In genomic region chr20:21235713-21236445, GRCh38 we compare ENCODE assay signal across 9 cellular contexts.
DNase-seq lines count a peak whose midpoint lies in the region; ATAC-seq lines count a peak whose summit lies in the region.
"Had no signal": no experiment of that assay in that cellular context is flagged by ENCODE, and none has a peak within 500 bp of the region (broad histone marks: within the 10 kb centered on the region; RNA-seq: fewer than 3 reads in every experiment).

No MANE protein-coding gene starts in this region.

- peak overlapping the region; percentile 36 for H3K4me3 Mint-ChIP-seq in central memory CD8-positive, alpha-beta T cell
- H3K4me3 Mint-ChIP-seq: dendritic cell treated with granulocyte-macrophage colony-stimulating factor and Interleukin-4, amounts not matched to agents 40 ng/mL and 50 ng/mL, for 4 days had no signal

- peak; percentile 52 for ATAC-seq in HG02678 (IDR thresholded peaks at IDR 0.05; ENCODE audit: unreplicated experiment)
- ATAC-seq in central memory CD8-positive, alpha-beta T cell (replicated peaks; ENCODE audit: extremely low read depth, poor library complexity, severe bottlenecking): peak; percentile 52
- ATAC-seq in GM21717 (IDR thresholded peaks at IDR 0.05; ENCODE audit: unreplicated experiment): no peak

- H3K9me3 Mint-ChIP-seq in central memory CD8-positive, alpha-beta T cell: no peaks in the 10 kb centered on the region
- H3K9me3 Mint-ChIP-seq: dendritic cell treated with granulocyte-macrophage colony-stimulating factor and Interleukin-4, amounts not matched to agents 40 ng/mL and 50 ng/mL, for 4 days had no signal

- DNase-seq in DMS114 treated with DMSO at 0.1 percent for 48 hours (lab: John Stamatoyannopoulos, UW; ENCODE audit: unreplicated experiment) (peak; percentile 55), NCI-H446 (lab: John Stamatoyannopoulos, UW) (peak; percentile 54 to 75), kidney tubule cell (ENCODE audit: low spot score) (peak; percentile 65)
- peak; percentile 63 for DNase-seq in activated CD4-positive, CD25-positive, alpha-beta regulatory T cell treated with anti-CD3 and anti-CD28 coated beads, Interleukin-2, amount 50 U/mL, for 72 hours
- DNase-seq in central memory CD8-positive, alpha-beta T cell (ENCODE audit: low spot score in 2 of 2): peak; percentile 37 to 45
- peak; percentile 66 to 68 for DNase-seq in stimulated activated CD4-positive, alpha-beta T cell treated with anti-CD3 and anti-CD28 coated beads, Interleukin-2, amount 100 ng/mL, for 48 hours

- no peaks in the 10 kb centered on the region for H3K27me3 Mint-ChIP-seq in central memory CD8-positive, alpha-beta T cell
- H3K27me3 Mint-ChIP-seq: dendritic cell treated with granulocyte-macrophage colony-stimulating factor and Interleukin-4, amounts not matched to agents 40 ng/mL and 50 ng/mL, for 4 days had no signal

- H3K4me1 Mint-ChIP-seq in central memory CD8-positive, alpha-beta T cell: peaks cover 5% of the 10 kb centered on the region

- no peak overlapping the region for H3K27ac Mint-ChIP-seq in central memory CD8-positive, alpha-beta T cell (ENCODE audit: low read depth)
- H3K27ac Mint-ChIP-seq: dendritic cell treated with granulocyte-macrophage colony-stimulating factor and Interleukin-4, amounts not matched to agents 40 ng/mL and 50 ng/mL, for 4 days had no signal

- H3K36me3 Mint-ChIP-seq in central memory CD8-positive, alpha-beta T cell (ENCODE audit: insufficient read depth): peaks cover 10% of the 10 kb centered on the region
